9 cellular contexts compared by ENCODE assay signal in the genomic region with DNA sequence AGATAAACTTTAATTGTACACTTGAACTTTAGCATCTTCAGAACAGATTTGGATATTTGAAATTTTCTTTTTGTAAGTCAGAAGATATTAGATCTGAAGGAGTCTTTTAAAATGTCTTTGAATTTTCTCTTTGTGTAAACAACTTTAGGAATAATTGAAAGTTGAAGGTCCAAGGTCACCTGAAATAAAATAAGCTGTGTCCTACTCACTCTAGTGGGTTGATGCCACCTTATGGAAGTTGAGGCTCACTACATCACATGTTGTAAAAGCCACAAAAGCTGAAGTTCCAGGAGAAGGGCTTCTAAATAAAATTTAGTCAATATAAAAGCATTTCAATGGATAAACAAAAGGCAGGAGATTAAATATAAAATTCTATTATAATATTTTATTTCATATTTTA.
DNase-seq lines count a peak whose midpoint lies in the region; ATAC-seq and TF ChIP-seq lines count a peak whose summit lies in the region.
"Had no signal": no experiment of that assay in that cellular context is flagged by ENCODE, and none has a peak within 500 bp of the region (broad histone marks: within the 10 kb centered on the region; RNA-seq: fewer than 3 reads in every experiment).

No MANE protein-coding gene starts in this region.

- no peak overlapping the region for H3K4me2 ChIP-seq in mesendoderm (ENCODE audit: low read length)

- H3K9me3 ChIP-seq in adrenal gland (replicated peaks in 1 of 3): no peaks in the 10 kb centered on the region

- H3K23ac ChIP-seq in mesendoderm (ENCODE audit: low read length): no peak overlapping the region

- H3K36me3 ChIP-seq in adrenal gland (replicated peaks in 1 of 2): no peaks in the 10 kb centered on the region
- no peaks in the 10 kb centered on the region for H3K36me3 ChIP-seq in mesendoderm (ENCODE audit: control insufficient read depth, insufficient read depth, low read length)

- no peak overlapping the region for H3K18ac ChIP-seq in mesendoderm (ENCODE audit: low read length)

- no peak for TF ChIP-seq POLR2A in adrenal gland (IDR thresholded peaks at IDR 0.05)

- in situ Hi-C loops in KBM-7 (cut with MboI; ENCODE audit: low pct_unique_long_range_greater_than_20kb, low sequenced_read_pairs): no loop called here

- no peak overlapping the region for H2BK120ac ChIP-seq in mesendoderm (ENCODE audit: low read depth, low read length)

- H2BK5ac ChIP-seq in mesendoderm (ENCODE audit: low read length): no peak overlapping the region

- H4K8ac ChIP-seq in mesendoderm (ENCODE audit: low read depth, low read length): no peak overlapping the region

- peak; percentile 60 for DNase-seq in ELR (ENCODE audit: low read depth)
- DNase-seq in KBM-7: peak; percentile 32
- DNase-seq in adrenal gland: peak in 1 of 7 donors; percentile 12
- DNase-seq in mesendoderm: peak; percentile 57
- no peak for DNase-seq in NK-92 (lab: John Stamatoyannopoulos, UW; ENCODE audit: unreplicated experiment)
- no peak for DNase-seq in NCI-H446 treated with DMSO at 0.1 percent for 48 hours (lab: John Stamatoyannopoulos, UW)
- DNase-seq: activated B cell treated with CpG ODN at 0.5 μM for 24 hours had no signal

- H3K27ac ChIP-seq in adrenal gland (no peak overlapping the region), mesendoderm (ENCODE audit: low read depth, low read length) (no peak overlapping the region)

- no peaks in the 10 kb centered on the region for H3K79me1 ChIP-seq in mesendoderm (ENCODE audit: low read length)

- H3K27me3 ChIP-seq in adrenal gland: no peaks in the 10 kb centered on the region
- no peaks in the 10 kb centered on the region for H3K27me3 ChIP-seq in mesendoderm (ENCODE audit: insufficient read depth, low read length, poor library complexity)

- no peak overlapping the region for H3K9ac ChIP-seq in mesendoderm (ENCODE audit: low read length)

- H2BK15ac ChIP-seq in mesendoderm (replicated peaks; ENCODE audit: low read depth): no peak overlapping the region

- TF ChIP-seq CTCF in adrenal gland (IDR thresholded peaks at IDR 0.05): peak; percentile 27 to 47 (median 28)

- no peak overlapping the region for H3K4ac ChIP-seq in mesendoderm (ENCODE audit: low read depth, low read length)

- H3K4me3 ChIP-seq in adrenal gland: no peak overlapping the region
- no peak overlapping the region for H3K4me3 ChIP-seq in mesendoderm (ENCODE audit: low read length)

- no peaks in the 10 kb centered on the region for H3K79me2 ChIP-seq in mesendoderm (ENCODE audit: control insufficient read depth, insufficient read depth, low read length)

- H4K5ac ChIP-seq in mesendoderm (ENCODE audit: low read length): no peak overlapping the region

- no peak overlapping the region for H2AK5ac ChIP-seq in mesendoderm (ENCODE audit: low read length)

- no peak overlapping the region for H3K56ac ChIP-seq in mesendoderm (ENCODE audit: low read length)

- no peaks in the 10 kb centered on the region for H3K4me1 ChIP-seq in adrenal gland (replicated peaks in 1 of 2)
- no peaks in the 10 kb centered on the region for H3K4me1 ChIP-seq in mesendoderm (ENCODE audit: control insufficient read depth, low read depth, low read length)

- peak; percentile 61 for ATAC-seq in GM21367 (IDR thresholded peaks at IDR 0.05; ENCODE audit: unreplicated experiment)
- no peak for ATAC-seq in HG03439 (IDR thresholded peaks at IDR 0.05; ENCODE audit: unreplicated experiment)

- intact Hi-C loops in adrenal gland (cut with DNase I): no loop called here

Comparison
In these comparisons a context has a peak if more than half of its experiments do, and no peak if none do; other contexts are left out.
1. DNase-seq: peak in ELR (single experiment), KBM-7 (single experiment) and mesendoderm (single experiment); none in NK-92 (single experiment) and NCI-H446 treated with DMSO at 0.1 percent for 48 hours (single experiment).